13 cellular contexts compared by ENCODE assay signal in the genomic region with DNA sequence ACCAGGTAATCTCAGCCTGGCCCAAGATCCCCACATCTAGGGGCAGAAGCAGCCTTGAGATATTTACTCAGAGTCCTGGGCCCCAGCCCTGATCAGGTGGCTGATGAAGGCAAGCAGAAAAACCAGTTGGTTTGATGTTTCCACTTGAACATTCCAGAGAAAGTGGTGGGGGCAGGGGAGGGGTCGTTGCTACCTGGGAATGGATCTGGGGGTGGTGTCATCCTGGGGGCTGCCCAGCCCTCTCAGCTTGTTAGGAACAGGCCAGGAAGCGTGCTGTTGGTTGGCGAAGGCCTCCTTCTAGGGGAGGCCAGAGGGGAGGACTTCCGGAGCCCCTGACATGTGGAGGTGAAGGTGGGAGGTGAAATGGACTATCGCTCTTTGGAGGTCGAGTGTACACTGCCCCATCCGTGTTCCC. TPM values are rescaled to one million over a fixed set of nuclear protein-coding genes. Genes with fewer than 3 reads are reported as not detected.
DNase-seq lines count a peak whose midpoint lies in the region; ATAC-seq, FAIRE-seq and TF ChIP-seq lines count a peak whose summit lies in the region.
"Had no signal": no experiment of that assay in that cellular context is flagged by ENCODE, and none has a peak within 500 bp of the region (broad histone marks: within the 10 kb centered on the region; RNA-seq: fewer than 3 reads in every experiment).

No MANE protein-coding gene starts in this region.

- DNase-seq in NCI-H2107 treated with DMSO at 0.1 percent for 48 hours (lab: John Stamatoyannopoulos, UW; ENCODE audit: unreplicated experiment): peak; percentile 48
- DNase-seq in NCI-H2107 (lab: John Stamatoyannopoulos, UW): no peak
- DNase-seq in WERI-Rb-1: no peak
- no peak for DNase-seq in HepG2 (ENCODE audit: low spot score)
- no peak for DNase-seq in type B pancreatic cell (ENCODE audit: extremely low spot score, unreplicated experiment)
- no peak for DNase-seq in NCI-H524 (lab: John Stamatoyannopoulos, UW)
- DNase-seq in pons (ENCODE audit: low spot score): no peak
- DNase-seq: activated CD4-positive, CD25-positive, alpha-beta regulatory T cell treated with anti-CD3 and anti-CD28 coated beads, Interleukin-2, amount 50 U/mL, for 72 hours; MG63 had no signal

- H3K4me1 ChIP-seq in HepG2 (ENCODE audit: insufficient read depth, low read length): peaks cover 37% of the 10 kb centered on the region

- no peaks in the 10 kb centered on the region for H4K20me1 ChIP-seq in HepG2 (ENCODE audit: insufficient read depth, low read length)

- H3K4me1 Mint-ChIP-seq in type B pancreatic cell (ENCODE audit: unreplicated experiment): peaks cover 18% of the 10 kb centered on the region

- peak overlapping the region; percentile 72 for H3K27ac ChIP-seq in WERI-Rb-1
- H3K27ac ChIP-seq in HepG2 (ENCODE audit: extremely low read length, insufficient read depth, low read length): no peak overlapping the region
- H3K27ac ChIP-seq: SJSA1 had no signal

- POLR2A ChIA-PET in HepG2 (lab: Yijun Ruan, JAX): no interaction called here

- H3K27ac Mint-ChIP-seq in type B pancreatic cell: peak overlapping the region; percentile 100

- intact Hi-C loops in HepG2 (cut with micrococcal nuclease; ENCODE audit: unreplicated experiment): loop anchor here (5.0 kb wide), 1 partner anchor 115 kb away; no protein-coding TSS in a partner anchor

- H3K4me3 Mint-ChIP-seq in type B pancreatic cell: peak overlapping the region; percentile 83

- no peak overlapping the region for H3K4me3 ChIP-seq in WERI-Rb-1 (ENCODE audit: low read depth, low read length)
- peak overlapping the region; percentile 24 to 67 (median 45); a peak in 5 of 6 replicates for H3K4me3 ChIP-seq in HepG2 (replicated peaks in 1 of 3; ENCODE audit: insufficient read depth in 1 of 3, low read depth in 2 of 3, low read length in 3 of 3)
- H3K4me3 ChIP-seq: MG63, SJSA1 had no signal

- CTCF ChIA-PET in HepG2 (lab: Yijun Ruan, JAX; ENCODE audit: low intra/inter-chr PET ratio, low total read pairs): no interaction called here

- H3K36me3 Mint-ChIP-seq in type B pancreatic cell: no peaks in the 10 kb centered on the region

- H3K9me3 Mint-ChIP-seq in type B pancreatic cell: no peaks in the 10 kb centered on the region

- peak overlapping the region; percentile 94 for H3K4me2 ChIP-seq in HepG2 (ENCODE audit: low read depth, low read length)

- peaks cover 11% of the 10 kb centered on the region for H3K27me3 Mint-ChIP-seq in type B pancreatic cell

- no peaks in the 10 kb centered on the region for H3K9me3 ChIP-seq in WERI-Rb-1 (ENCODE audit: severe bottlenecking)
- no peaks in the 10 kb centered on the region for H3K9me3 ChIP-seq in HepG2 (ENCODE audit: low read length)
- H3K9me3 ChIP-seq: MG63, SJSA1 had no signal

- H3K79me2 ChIP-seq in HepG2 (ENCODE audit: insufficient read depth, low read length): no peaks in the 10 kb centered on the region

- no peaks in the 10 kb centered on the region for H3K27me3 ChIP-seq in WERI-Rb-1 (ENCODE audit: insufficient read depth, low read depth, severe bottlenecking)
- no peaks in the 10 kb centered on the region for H3K27me3 ChIP-seq in HepG2 (ENCODE audit: control insufficient read depth in 1 of 2, insufficient read depth in 2 of 2, low read length in 2 of 2)
- H3K27me3 ChIP-seq: dorsolateral prefrontal cortex, MG63, SJSA1 had no signal

- H2AFZ ChIP-seq in HepG2 (ENCODE audit: low read length): peak overlapping the region; percentile 51

- H3K36me3 ChIP-seq in WERI-Rb-1: peaks cover 5% of the 10 kb centered on the region
- H3K36me3 ChIP-seq in HepG2 (replicated peaks in 1 of 2; ENCODE audit: control insufficient read depth in 1 of 2, insufficient read depth in 2 of 2, low read length in 2 of 2): peaks cover 0 to 4% of the 10 kb centered on the region in 2 experiments; a peak in 1 of 5 replicates
- H3K36me3 ChIP-seq: MG63 had no signal

- BruUV-seq in HepG2 (replicated peaks; lab: Mats Ljungman, UMichigan): no TSS peak

- TF ChIP-seq POLR2A in HepG2 (IDR thresholded peaks at IDR 0.05; ENCODE audit: insufficient read depth in 1 of 2, low read depth in 2 of 2, low read length in 2 of 2) (no peak), GM18505 (IDR thresholded peaks at IDR 0.05; ENCODE audit: borderline replicate concordance, extremely low read depth, insufficient read depth, insufficient read length) (no peak)

- no peak for FAIRE-seq in HepG2 (lab: Jason Lieb, UNC)

- in situ Hi-C loops in HepG2 (cut with HindIII; ENCODE audit: extremely low pct_ligation_motif_present, low pct_unique_long_range_greater_than_20kb): no loop called here

- TF ChIP-seq EP300 in HepG2 (IDR thresholded peaks at IDR 0.05; ENCODE audit: low read depth in 2 of 2, low read length in 2 of 2) (no peak), HepG2 (CRISPR knock-in tag; IDR thresholded peaks at IDR 0.05; ENCODE audit: borderline replicate concordance) (no peak)

- TF ChIP-seq CTCF in WERI-Rb-1 (IDR thresholded peaks at IDR 0.05; ENCODE audit: low read depth, low read length) (no peak), HepG2 (CRISPR knock-in tag; IDR thresholded peaks at IDR 0.05) (no peak), type B pancreatic cell (conservative IDR thresholded peaks at IDR 0.05) (peak; percentile 17)

- TF ChIP-seq RAD21 in HepG2 (CRISPR knock-in tag; IDR thresholded peaks at IDR 0.05): no peak

- 11% methylated on average over 4 of the region's 7 CpGs for WGBS in HepG2 (ENCODE audit: low lambda C conversion rate)

- peak; percentile 3; the same call in 2 of the 3 replicates for ATAC-seq in HepG2
- no peak for ATAC-seq in GM18505 (IDR thresholded peaks at IDR 0.05; ENCODE audit: unreplicated experiment)

- peak overlapping the region; percentile 67 for H3K9ac ChIP-seq in HepG2 (ENCODE audit: insufficient read depth, low read depth, low read length)

RNA-seq across cellular contexts. Expression of a gene that starts 3.7 kb away (rescaled TPM):
- total RNA-seq in HepG2 (2016; rRNA removed; fragmentation: Illumina TruSeq; extraction: Trizol) (6.4 and 7.0 TPM in 2 replicates), type B pancreatic cell (ENCODE audit: low replicate concordance) (43.9 and 104 TPM in 2 replicates)
- total RNA-seq in HepG2 (2016; cell fraction: cytosol; rRNA removed; fragmentation: Illumina TruSeq; extraction: Trizol; ENCODE audit: low read depth): 2.5 and 2.8 TPM in 2 replicates
- total RNA-seq in HepG2 (2016; cell fraction: insoluble cytoplasmic fraction; rRNA removed; fragmentation: Illumina TruSeq; extraction: Trizol): 6.2 and 6.4 TPM in 2 replicates
- 3.3 and 3.6 TPM in 2 replicates for total RNA-seq in HepG2 (2016; cell fraction: membrane; rRNA removed; fragmentation: Illumina TruSeq; extraction: Trizol)
- 4.1 and 4.7 TPM in 2 replicates for total RNA-seq in HepG2 (2016; cell fraction: nucleus; rRNA removed; fragmentation: Illumina TruSeq; extraction: Trizol)
- polyA plus RNA-seq in HepG2 (2011; rRNA removed): 7.1 and 8.1 TPM in 2 replicates
- 3.7 and 7.1 TPM in 2 replicates for polyA plus RNA-seq in HepG2 (2011; cell fraction: cytosol; rRNA removed)
- 10.5 and 11.1 TPM in 2 replicates for polyA plus RNA-seq in HepG2 (2011; cell fraction: nucleus; rRNA removed)
- polyA plus RNA-seq in HepG2 (2012): 2.0 and 3.1 TPM in 2 replicates
- polyA plus RNA-seq in HepG2 (2016; cell fraction: cytosol; fragmentation: Illumina TruSeq; extraction: Trizol; ENCODE audit: low read depth): 1.7 and 1.9 TPM in 2 replicates
- polyA plus RNA-seq in HepG2 (2016; cell fraction: insoluble cytoplasmic fraction; fragmentation: Illumina TruSeq; extraction: Trizol; ENCODE audit: low read depth): 7.3 and 7.9 TPM in 2 replicates
- polyA plus RNA-seq in HepG2 (2016; cell fraction: membrane; fragmentation: Illumina TruSeq; extraction: Trizol; ENCODE audit: low read depth): 1.8 and 2.3 TPM in 2 replicates
- polyA plus RNA-seq in HepG2 (2016; cell fraction: nucleus; fragmentation: Illumina TruSeq; extraction: Trizol; ENCODE audit: insufficient read depth, low read depth): 8.1 and 14.0 TPM in 2 replicates
- 8.6 and 26.6 TPM in 2 replicates for polyA minus RNA-seq in HepG2 (2011; rRNA and poly(A)+ RNA removed; ENCODE audit: low replicate concordance)
- 0.89 and 2.6 TPM in 2 replicates for polyA minus RNA-seq in HepG2 (2011; cell fraction: cytosol; rRNA and poly(A)+ RNA removed)
- 6.2 and 11.3 TPM in 2 replicates for polyA minus RNA-seq in HepG2 (2011; cell fraction: nucleus; rRNA and poly(A)+ RNA removed)

RNA-seq across cellular contexts. Expression of a gene that starts 22.9 kb away (rescaled TPM):
- total RNA-seq in HepG2 (2016; rRNA removed; fragmentation: Illumina TruSeq; extraction: Trizol) (2.9 and 6.1 TPM in 2 replicates), type B pancreatic cell (ENCODE audit: low replicate concordance) (27.3 and 35.1 TPM in 2 replicates)
- 1.3 and 1.8 TPM in 2 replicates for total RNA-seq in HepG2 (2016; cell fraction: cytosol; rRNA removed; fragmentation: Illumina TruSeq; extraction: Trizol; ENCODE audit: low read depth)
- total RNA-seq in HepG2 (2016; cell fraction: insoluble cytoplasmic fraction; rRNA removed; fragmentation: Illumina TruSeq; extraction: Trizol): 3.3 and 5.7 TPM in 2 replicates
- 2.4 and 4.1 TPM in 2 replicates for total RNA-seq in HepG2 (2016; cell fraction: membrane; rRNA removed; fragmentation: Illumina TruSeq; extraction: Trizol)
- total RNA-seq in HepG2 (2016; cell fraction: nucleus; rRNA removed; fragmentation: Illumina TruSeq; extraction: Trizol): 6.6 and 10.3 TPM in 2 replicates
- 12.2 and 14.8 TPM in 2 replicates for polyA plus RNA-seq in HepG2 (2011; rRNA removed)
- 5.3 and 6.0 TPM in 2 replicates for polyA plus RNA-seq in HepG2 (2011; cell fraction: cytosol; rRNA removed)
- polyA plus RNA-seq in HepG2 (2011; cell fraction: nucleus; rRNA removed): 75.2 and 75.4 TPM in 2 replicates
- 8.5 and 18.8 TPM in 2 replicates for polyA plus RNA-seq in HepG2 (2012)
- polyA plus RNA-seq in HepG2 (2016; cell fraction: cytosol; fragmentation: Illumina TruSeq; extraction: Trizol; ENCODE audit: low read depth): 0.94 and 1.4 TPM in 2 replicates
- polyA plus RNA-seq in HepG2 (2016; cell fraction: insoluble cytoplasmic fraction; fragmentation: Illumina TruSeq; extraction: Trizol; ENCODE audit: low read depth): 3.1 and 4.5 TPM in 2 replicates
- polyA plus RNA-seq in HepG2 (2016; cell fraction: membrane; fragmentation: Illumina TruSeq; extraction: Trizol; ENCODE audit: low read depth): 2.3 and 2.5 TPM in 2 replicates
- polyA plus RNA-seq in HepG2 (2016; cell fraction: nucleus; fragmentation: Illumina TruSeq; extraction: Trizol; ENCODE audit: insufficient read depth, low read depth): 26.8 and 37.4 TPM in 2 replicates
- polyA minus RNA-seq in HepG2 (2011; rRNA and poly(A)+ RNA removed; ENCODE audit: low replicate concordance): 5.2 and 10.7 TPM in 2 replicates
- polyA minus RNA-seq in HepG2 (2011; cell fraction: cytosol; rRNA and poly(A)+ RNA removed): 1.7 and 3.1 TPM in 2 replicates
- 12.8 and 13.4 TPM in 2 replicates for polyA minus RNA-seq in HepG2 (2011; cell fraction: nucleus; rRNA and poly(A)+ RNA removed)

RNA-seq across cellular contexts. Expression of a gene that starts 27.7 kb away (rescaled TPM):
- total RNA-seq in HepG2 (2016; rRNA removed; fragmentation: Illumina TruSeq; extraction: Trizol) (0.31 TPM in 1 of 2 replicates, not detected in the other), type B pancreatic cell (ENCODE audit: low replicate concordance) (13.6 and 41.7 TPM in 2 replicates)
- 0.40 TPM in 1 of 2 replicates, not detected in the other for total RNA-seq in HepG2 (2016; cell fraction: cytosol; rRNA removed; fragmentation: Illumina TruSeq; extraction: Trizol; ENCODE audit: low read depth)
- 0.32 TPM in 1 of 2 replicates, not detected in the other for total RNA-seq in HepG2 (2016; cell fraction: insoluble cytoplasmic fraction; rRNA removed; fragmentation: Illumina TruSeq; extraction: Trizol)
- 0.19 TPM in 1 of 2 replicates, not detected in the other for total RNA-seq in HepG2 (2016; cell fraction: membrane; rRNA removed; fragmentation: Illumina TruSeq; extraction: Trizol)
- 0.40 and 0.50 TPM in 2 replicates for total RNA-seq in HepG2 (2016; cell fraction: nucleus; rRNA removed; fragmentation: Illumina TruSeq; extraction: Trizol)
- polyA plus RNA-seq in HepG2 (2011; rRNA removed): 0.51 and 0.59 TPM in 2 replicates
- polyA plus RNA-seq in HepG2 (2011; cell fraction: cytosol; rRNA removed): 0.59 and 1.2 TPM in 2 replicates
- polyA plus RNA-seq in HepG2 (2011; cell fraction: nucleus; rRNA removed): 0.71 and 1.2 TPM in 2 replicates
- polyA plus RNA-seq in HepG2 (2012): 1.0 and 1.2 TPM in 2 replicates
- polyA plus RNA-seq in HepG2 (2016; cell fraction: cytosol; fragmentation: Illumina TruSeq; extraction: Trizol; ENCODE audit: low read depth): 0.24 and 0.34 TPM in 2 replicates
- 0.24 and 0.32 TPM in 2 replicates for polyA plus RNA-seq in HepG2 (2016; cell fraction: insoluble cytoplasmic fraction; fragmentation: Illumina TruSeq; extraction: Trizol; ENCODE audit: low read depth)
- polyA plus RNA-seq in HepG2 (2016; cell fraction: membrane; fragmentation: Illumina TruSeq; extraction: Trizol; ENCODE audit: low read depth): 0.38 and 0.39 TPM in 2 replicates
- 0.49 and 1.4 TPM in 2 replicates for polyA plus RNA-seq in HepG2 (2016; cell fraction: nucleus; fragmentation: Illumina TruSeq; extraction: Trizol; ENCODE audit: insufficient read depth, low read depth)
- polyA minus RNA-seq in HepG2 (2011; rRNA and poly(A)+ RNA removed; ENCODE audit: low replicate concordance): 0.26 and 0.98 TPM in 2 replicates
- 0.49 and 1.1 TPM in 2 replicates for polyA minus RNA-seq in HepG2 (2011; cell fraction: cytosol; rRNA and poly(A)+ RNA removed)
- polyA minus RNA-seq in HepG2 (2011; cell fraction: nucleus; rRNA and poly(A)+ RNA removed): not detected in 2 replicates
- total RNA-seq: A673, SJSA1 had no signal

RNA-seq across cellular contexts. Expression of a gene that starts 58.9 kb away (rescaled TPM):
- 37.5 and 47.5 TPM in 2 replicates for total RNA-seq in HepG2 (2016; rRNA removed; fragmentation: Illumina TruSeq; extraction: Trizol)
- total RNA-seq in HepG2 (2016; cell fraction: cytosol; rRNA removed; fragmentation: Illumina TruSeq; extraction: Trizol; ENCODE audit: low read depth): 25.0 and 27.0 TPM in 2 replicates
- 37.7 and 52.7 TPM in 2 replicates for total RNA-seq in HepG2 (2016; cell fraction: insoluble cytoplasmic fraction; rRNA removed; fragmentation: Illumina TruSeq; extraction: Trizol)
- total RNA-seq in HepG2 (2016; cell fraction: membrane; rRNA removed; fragmentation: Illumina TruSeq; extraction: Trizol): 22.7 and 27.6 TPM in 2 replicates
- total RNA-seq in HepG2 (2016; cell fraction: nucleus; rRNA removed; fragmentation: Illumina TruSeq; extraction: Trizol): 36.5 and 38.0 TPM in 2 replicates
- polyA plus RNA-seq in HepG2 (2011; rRNA removed): 50.3 and 54.5 TPM in 2 replicates
- 57.5 and 59.3 TPM in 2 replicates for polyA plus RNA-seq in HepG2 (2011; cell fraction: cytosol; rRNA removed)
- 61.1 and 71.4 TPM in 2 replicates for polyA plus RNA-seq in HepG2 (2011; cell fraction: nucleus; rRNA removed)
- polyA plus RNA-seq in HepG2 (2012): 39.8 and 49.3 TPM in 2 replicates
- polyA plus RNA-seq in HepG2 (2016; cell fraction: cytosol; fragmentation: Illumina TruSeq; extraction: Trizol; ENCODE audit: low read depth): 23.2 and 24.2 TPM in 2 replicates
- polyA plus RNA-seq in HepG2 (2016; cell fraction: insoluble cytoplasmic fraction; fragmentation: Illumina TruSeq; extraction: Trizol; ENCODE audit: low read depth): 54.9 and 56.3 TPM in 2 replicates
- 27.2 and 30.8 TPM in 2 replicates for polyA plus RNA-seq in HepG2 (2016; cell fraction: membrane; fragmentation: Illumina TruSeq; extraction: Trizol; ENCODE audit: low read depth)
- polyA plus RNA-seq in HepG2 (2016; cell fraction: nucleus; fragmentation: Illumina TruSeq; extraction: Trizol; ENCODE audit: insufficient read depth, low read depth): 97.8 and 98.1 TPM in 2 replicates
- 20.0 and 77.8 TPM in 2 replicates for polyA minus RNA-seq in HepG2 (2011; rRNA and poly(A)+ RNA removed; ENCODE audit: low replicate concordance)
- 9.4 and 16.6 TPM in 2 replicates for polyA minus RNA-seq in HepG2 (2011; cell fraction: cytosol; rRNA and poly(A)+ RNA removed)
- 14.7 and 15.2 TPM in 2 replicates for polyA minus RNA-seq in HepG2 (2011; cell fraction: nucleus; rRNA and poly(A)+ RNA removed)
- total RNA-seq in type B pancreatic cell (ENCODE audit: low replicate concordance): 65.8 and 68.4 TPM in 2 replicates

RNA-seq across cellular contexts. Expression of a gene that starts 59.1 kb away (rescaled TPM):
- 3.0 and 3.3 TPM in 2 replicates for total RNA-seq in HepG2 (2016; rRNA removed; fragmentation: Illumina TruSeq; extraction: Trizol)
- total RNA-seq in HepG2 (2016; cell fraction: cytosol; rRNA removed; fragmentation: Illumina TruSeq; extraction: Trizol; ENCODE audit: low read depth): 1.3 TPM in 2 replicates
- total RNA-seq in HepG2 (2016; cell fraction: insoluble cytoplasmic fraction; rRNA removed; fragmentation: Illumina TruSeq; extraction: Trizol): 2.7 and 3.2 TPM in 2 replicates
- total RNA-seq in HepG2 (2016; cell fraction: membrane; rRNA removed; fragmentation: Illumina TruSeq; extraction: Trizol): 2.5 and 2.7 TPM in 2 replicates
- 2.6 and 2.8 TPM in 2 replicates for total RNA-seq in HepG2 (2016; cell fraction: nucleus; rRNA removed; fragmentation: Illumina TruSeq; extraction: Trizol)
- 3.5 and 3.8 TPM in 2 replicates for polyA plus RNA-seq in HepG2 (2011; rRNA removed)
- polyA plus RNA-seq in HepG2 (2011; cell fraction: cytosol; rRNA removed): 3.7 and 5.6 TPM in 2 replicates
- polyA plus RNA-seq in HepG2 (2011; cell fraction: nucleus; rRNA removed): 3.5 and 4.4 TPM in 2 replicates
- 2.0 and 4.5 TPM in 2 replicates for polyA plus RNA-seq in HepG2 (2012)
- polyA plus RNA-seq in HepG2 (2016; cell fraction: cytosol; fragmentation: Illumina TruSeq; extraction: Trizol; ENCODE audit: low read depth): 1.9 and 2.1 TPM in 2 replicates
- 7.7 and 7.8 TPM in 2 replicates for polyA plus RNA-seq in HepG2 (2016; cell fraction: insoluble cytoplasmic fraction; fragmentation: Illumina TruSeq; extraction: Trizol; ENCODE audit: low read depth)
- polyA plus RNA-seq in HepG2 (2016; cell fraction: membrane; fragmentation: Illumina TruSeq; extraction: Trizol; ENCODE audit: low read depth): 3.1 and 3.6 TPM in 2 replicates
- polyA plus RNA-seq in HepG2 (2016; cell fraction: nucleus; fragmentation: Illumina TruSeq; extraction: Trizol; ENCODE audit: insufficient read depth, low read depth): 5.6 and 6.4 TPM in 2 replicates
- 8.4 and 10.1 TPM in 2 replicates for polyA minus RNA-seq in HepG2 (2011; rRNA and poly(A)+ RNA removed; ENCODE audit: low replicate concordance)
- polyA minus RNA-seq in HepG2 (2011; cell fraction: cytosol; rRNA and poly(A)+ RNA removed): 2.0 and 3.3 TPM in 2 replicates
- 7.7 and 9.3 TPM in 2 replicates for polyA minus RNA-seq in HepG2 (2011; cell fraction: nucleus; rRNA and poly(A)+ RNA removed)
- total RNA-seq in type B pancreatic cell (ENCODE audit: low replicate concordance): 14.7 and 15.0 TPM in 2 replicates
